In the genomic region with DNA sequence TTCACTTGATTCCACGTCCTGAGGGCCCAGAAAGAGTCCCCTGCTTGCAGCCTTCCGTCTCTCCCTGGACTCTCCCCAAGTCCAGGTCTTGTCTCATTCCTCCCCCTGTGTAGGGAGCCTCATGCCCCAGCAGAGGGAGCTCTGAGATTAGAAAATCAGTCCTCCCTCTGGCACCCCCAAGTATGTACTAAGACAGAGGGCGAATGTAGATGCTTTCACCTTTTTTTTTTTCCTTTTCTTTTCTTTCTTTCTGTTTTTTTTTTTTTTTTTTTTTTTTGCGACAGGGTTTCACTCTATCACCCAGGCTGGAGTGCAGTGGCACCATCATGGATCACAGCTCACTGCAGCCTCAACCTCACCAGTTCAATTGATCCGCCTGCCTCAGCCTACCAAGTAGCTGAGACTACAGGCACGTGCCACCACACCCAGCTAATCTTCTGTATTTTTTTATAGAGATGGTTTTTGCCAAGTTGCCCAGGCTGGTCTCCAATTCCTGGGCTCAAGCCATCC, we compare ENCODE assay signal across 1 cellular context.
TF ChIP-seq lines count a peak whose summit lies in the region.

No MANE protein-coding gene starts in this region.

TF ChIP-seq in IMR-90, 13 proteins besides CTCF, POLR2A, EP300 and RAD21:
- TF ChIP-seq, protein P1, sequence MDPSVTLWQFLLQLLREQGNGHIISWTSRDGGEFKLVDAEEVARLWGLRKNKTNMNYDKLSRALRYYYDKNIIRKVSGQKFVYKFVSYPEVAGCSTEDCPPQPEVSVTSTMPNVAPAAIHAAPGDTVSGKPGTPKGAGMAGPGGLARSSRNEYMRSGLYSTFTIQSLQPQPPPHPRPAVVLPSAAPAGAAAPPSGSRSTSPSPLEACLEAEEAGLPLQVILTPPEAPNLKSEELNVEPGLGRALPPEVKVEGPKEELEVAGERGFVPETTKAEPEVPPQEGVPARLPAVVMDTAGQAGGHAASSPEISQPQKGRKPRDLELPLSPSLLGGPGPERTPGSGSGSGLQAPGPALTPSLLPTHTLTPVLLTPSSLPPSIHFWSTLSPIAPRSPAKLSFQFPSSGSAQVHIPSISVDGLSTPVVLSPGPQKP (IDR thresholded peaks at IDR 0.05; ENCODE audit: borderline replicate concordance, low read depth, low read length): no peak
- TF ChIP-seq MXI1 (IDR thresholded peaks at IDR 0.05; ENCODE audit: borderline replicate concordance, low read depth, low read length) (no peak), RCOR1 (IDR thresholded peaks at IDR 0.05; ENCODE audit: insufficient replicate concordance, low read length) (no peak), CEBPB (IDR thresholded peaks at IDR 0.05; ENCODE audit: low read depth, low read length) (no peak), SMC3 (IDR thresholded peaks at IDR 0.05; ENCODE audit: low read depth, low read length) (peak; percentile 83), NFE2L2 (IDR thresholded peaks at IDR 0.05; ENCODE audit: low read depth, low read length) (no peak), BHLHE40 (IDR thresholded peaks at IDR 0.05; ENCODE audit: low read depth, low read length) (no peak), FOS (IDR thresholded peaks at IDR 0.05; ENCODE audit: low read depth, low read length) (no peak), MAZ (IDR thresholded peaks at IDR 0.05; ENCODE audit: borderline replicate concordance, low read depth, low read length) (peak; percentile 59; the same call in 1 of the 2 replicates), RFX5 (IDR thresholded peaks at IDR 0.05; ENCODE audit: low read depth, low read length) (no peak), CHD1 (IDR thresholded peaks at IDR 0.05; ENCODE audit: low read depth, low read length) (no peak)
- TF ChIP-seq, protein P2, sequence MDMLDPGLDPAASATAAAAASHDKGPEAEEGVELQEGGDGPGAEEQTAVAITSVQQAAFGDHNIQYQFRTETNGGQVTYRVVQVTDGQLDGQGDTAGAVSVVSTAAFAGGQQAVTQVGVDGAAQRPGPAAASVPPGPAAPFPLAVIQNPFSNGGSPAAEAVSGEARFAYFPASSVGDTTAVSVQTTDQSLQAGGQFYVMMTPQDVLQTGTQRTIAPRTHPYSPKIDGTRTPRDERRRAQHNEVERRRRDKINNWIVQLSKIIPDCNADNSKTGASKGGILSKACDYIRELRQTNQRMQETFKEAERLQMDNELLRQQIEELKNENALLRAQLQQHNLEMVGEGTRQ (IDR thresholded peaks at IDR 0.05; ENCODE audit: low read depth, low read length): no peak
